10 cellular contexts compared by ENCODE assay signal in genomic region chr10:35372329-35372728, GRCh38. TPM values are rescaled to one million over a fixed set of nuclear protein-coding genes. Genes with fewer than 3 reads are reported as not detected.
A peak's percentile ranks its signal among the peaks of the same experiment; 100 is the strongest.
DNase-seq lines count a peak whose midpoint lies in the region; ATAC-seq, FAIRE-seq and TF ChIP-seq lines count a peak whose summit lies in the region.
"Had no signal": no experiment of that assay in that cellular context is flagged by ENCODE, and none has a peak within 500 bp of the region (broad histone marks: within the 10 kb centered on the region; RNA-seq: fewer than 3 reads in every experiment).

No MANE protein-coding gene starts in this region.

- TF ChIP-seq CTCF in gastroesophageal sphincter (IDR thresholded peaks at IDR 0.05) = no peak
- no peak for TF ChIP-seq CTCF in psoas muscle (IDR thresholded peaks at IDR 0.05)

- intact Hi-C loops in psoas muscle (cut with DNase I) = no loop called here

- FAIRE-seq in RCC 7860 (lab: Jason Lieb, UNC) = peak; percentile 89
- FAIRE-seq: TTC549 had no signal

- WGBS in gastroesophageal sphincter (ENCODE audit: low coverage in 1 of 2), 2 donors = 36 to 57% methylated on average over 5 of the region's 5 CpGs
- WGBS in psoas muscle, 3 donors = 10 to 21% (median 14%) methylated on average over 5 of the region's 5 CpGs

- H3K9me3 ChIP-seq in gastroesophageal sphincter = no peaks in the 10 kb centered on the region
- no peaks in the 10 kb centered on the region for H3K9me3 ChIP-seq in psoas muscle
- H3K9me3 ChIP-seq: HAP-1 had no signal

- TF ChIP-seq EP300 in gastroesophageal sphincter (IDR thresholded peaks at IDR 0.05) = no peak

- H3K4me3 ChIP-seq in gastroesophageal sphincter (no peak overlapping the region), psoas muscle (no peak overlapping the region)
- H3K4me3 ChIP-seq: HAP-1 had no signal

- no peaks in the 10 kb centered on the region for H3K36me3 ChIP-seq in gastroesophageal sphincter
- no peaks in the 10 kb centered on the region for H3K36me3 ChIP-seq in psoas muscle (ENCODE audit: insufficient read depth in 1 of 2, low read depth in 1 of 2)
- H3K36me3 ChIP-seq: HAP-1 had no signal

- H3K27ac ChIP-seq in gastroesophageal sphincter = peak overlapping the region in 3 of 4 donors; percentile 55 to 68 (median 68)
- peak overlapping the region; percentile 83 for H3K27ac ChIP-seq in psoas muscle

- H3K4me1 ChIP-seq in gastroesophageal sphincter = peaks cover 0 to 71% (median 31%) of the 10 kb centered on the region in 3 donors
- H3K4me1 ChIP-seq in psoas muscle = peaks cover 87% of the 10 kb centered on the region
- H3K4me1 ChIP-seq: HAP-1 had no signal

- H3K27me3 ChIP-seq in gastroesophageal sphincter (no peaks in the 10 kb centered on the region), psoas muscle (ENCODE audit: insufficient read depth in 3 of 3, low read length in 2 of 3) (no peaks in the 10 kb centered on the region)

- peak; percentile 86 for DNase-seq in ELR (ENCODE audit: low read depth)
- peak; percentile 85 for DNase-seq in RCC 7860 (ENCODE audit: low spot score)
- DNase-seq in psoas muscle = peak in 1 of 2 donors; percentile 31

- peak; percentile 80 for ATAC-seq in gastroesophageal sphincter
- ATAC-seq in psoas muscle = peak; percentile 86 to 95 (median 94)
- no peak for ATAC-seq in HG03432 (IDR thresholded peaks at IDR 0.05; ENCODE audit: unreplicated experiment)
- no peak for ATAC-seq in HG02763 (IDR thresholded peaks at IDR 0.05; ENCODE audit: unreplicated experiment)
- ATAC-seq in HG03139 (IDR thresholded peaks at IDR 0.05; ENCODE audit: unreplicated experiment) = no peak
- no peak for ATAC-seq in HG02798 (IDR thresholded peaks at IDR 0.05; ENCODE audit: poor library complexity, unreplicated experiment)

- TF ChIP-seq POLR2A in gastroesophageal sphincter (IDR thresholded peaks at IDR 0.05) = no peak

RNA-seq across cellular contexts. Expression of gene CCNY, which starts 36.0 kb away (rescaled TPM):
- total RNA-seq in gastroesophageal sphincter (100 to 1,000 TPM in 1 of 4 donors, 10 to 100 TPM in 3; 35.5 to 106 (median 63.2) TPM), psoas muscle (10 to 100 TPM; 47.0 to 55.8 (median 50.5) TPM)
- polyA plus RNA-seq in psoas muscle = 10 to 100 TPM; 21.2 to 40.8 (median 24.3) TPM

Comparison
In these comparisons a context has a peak if more than half of its experiments do, and no peak if none do; other contexts are left out.
1. ATAC-seq: peak in gastroesophageal sphincter (single experiment) and psoas muscle (4 of 4); none in HG03432 (single experiment), HG02763 (single experiment), HG03139 (single experiment) and HG02798 (single experiment).